Comparison of ENCODE assay signal across 27 cellular contexts in genomic region chr11:103883291-103883690, GRCh38.
"Had no signal": no experiment of that assay in that cellular context is flagged by ENCODE, and none has a peak within 500 bp of the region (broad histone marks: within the 10 kb centered on the region; RNA-seq: fewer than 3 reads in every experiment).

No MANE protein-coding gene starts in this region.

- H3K4me3 ChIP-seq: stomach, suprapubic skin, testis, thoracic aorta, thyroid gland, tibial artery, tibial nerve, transverse colon, upper lobe of left lung, upper lobe of right lung, uterus, vagina had no signal

- H3K27ac Mint-ChIP-seq: stimulated activated effector memory CD8-positive, alpha-beta T cell treated with anti-CD3 and anti-CD28 coated beads, Interleukin-12 subunit alpha, Interleukin-12 subunit beta, amount 100 ng/mL, for 72 hours; stimulated activated memory B cell treated with anti-CD40 and anti-IgM and Interleukin-4, amounts not matched to agents 10 μg/mL and 1 μg/mL and 100 μg/mL, for 72 hours; stimulated activated naive B cell treated with anti-CD40 and anti-IgM and Interleukin-4, amounts not matched to agents 10 μg/mL and 1 μg/mL and 100 μg/mL, for 72 hours; stimulated activated naive CD8-positive, alpha-beta T cell treated with anti-CD3 and anti-CD28 coated beads, Interleukin-15, amount 100 ng/mL, for 72 hours; stimulated activated naive CD8-positive, alpha-beta T cell treated with anti-CD3 and anti-CD28 coated beads, Interleukin-15, Interleukin-2, amounts not matched to agents 100 ng/mL and 50 ng/mL, for 24 hours; type B pancreatic cell had no signal

- H3K9me3 ChIP-seq: stomach, suprapubic skin, testis, thoracic aorta, thyroid gland, tibial artery, tibial nerve, transverse colon, upper lobe of left lung, upper lobe of right lung, uterus, vagina had no signal

- H3K36me3 Mint-ChIP-seq: stimulated activated effector memory CD8-positive, alpha-beta T cell treated with anti-CD3 and anti-CD28 coated beads, Interleukin-12 subunit alpha, Interleukin-12 subunit beta, amount 100 ng/mL, for 72 hours; stimulated activated memory B cell treated with anti-CD40 and anti-IgM and Interleukin-4, amounts not matched to agents 10 μg/mL and 1 μg/mL and 100 μg/mL, for 72 hours; stimulated activated naive B cell treated with anti-CD40 and anti-IgM and Interleukin-4, amounts not matched to agents 10 μg/mL and 1 μg/mL and 100 μg/mL, for 72 hours; type B pancreatic cell had no signal

- H3K4me1 ChIP-seq: testis, thyroid gland, transverse colon, upper lobe of left lung, uterus, vagina had no signal

- H3K27me3 ChIP-seq: stomach, suprapubic skin, testis, thyroid gland, tibial artery, tibial nerve, transverse colon, upper lobe of left lung, upper lobe of right lung, uterus, vagina had no signal

- H3K4me1 Mint-ChIP-seq: stimulated activated effector memory CD8-positive, alpha-beta T cell treated with anti-CD3 and anti-CD28 coated beads, Interleukin-12 subunit alpha, Interleukin-12 subunit beta, amount 100 ng/mL, for 72 hours; stimulated activated memory B cell treated with anti-CD40 and anti-IgM and Interleukin-4, amounts not matched to agents 10 μg/mL and 1 μg/mL and 100 μg/mL, for 72 hours; stimulated activated naive CD8-positive, alpha-beta T cell treated with anti-CD3 and anti-CD28 coated beads, Interleukin-15, amount 100 ng/mL, for 72 hours had no signal

- DNase-seq: stimulated activated CD4-positive, alpha-beta T cell treated with anti-CD3 and anti-CD28 coated beads, Interleukin-2, amount 100 ng/mL, for 48 hours; stimulated activated CD4-positive, alpha-beta T cell treated with anti-CD3 and anti-CD28 coated beads, Interleukin-4, amount 100 ng/mL, for 1 hour; stimulated activated CD4-positive, alpha-beta T cell treated with anti-CD3 and anti-CD28 coated beads, Interleukin-4, amount 100 ng/mL, for 24 hours; stimulated activated CD4-positive, alpha-beta T cell treated with anti-CD3 and anti-CD28 coated beads, Interleukin-4, amount 100 ng/mL, for 4 hours; stimulated activated CD8-positive, alpha-beta memory T cell treated with anti-CD3 and anti-CD28 coated beads, Interleukin-4, amount 100 ng/mL, for 48 hours; stimulated activated naive B cell treated with anti-CD40 and anti-IgM and Interleukin-4, amounts not matched to agents 10 μg/mL and 1 μg/mL and 100 μg/mL, for 72 hours; stimulated activated naive CD4-positive, alpha-beta T cell; stimulated activated naive CD4-positive, alpha-beta T cell treated with Interleukin-2 at 50 U/mL for 16 hours; stimulated activated naive CD8-positive, alpha-beta T cell treated with anti-CD3 and anti-CD28 coated beads, Interleukin-15, amount 100 ng/mL, for 72 hours; stimulated activated naive CD8-positive, alpha-beta T cell treated with anti-CD3 and anti-CD28 coated beads, Interleukin-15, Interleukin-2, amounts not matched to agents 100 U/mL and 50 U/mL, for 24 hours; stomach; substantia nigra; testis; thyroid gland; tibial artery; transverse colon; upper lobe of left lung; upper lobe of right lung; uterus had no signal

- H3K27me3 Mint-ChIP-seq: stimulated activated naive CD8-positive, alpha-beta T cell treated with anti-CD3 and anti-CD28 coated beads, Interleukin-15, amount 100 ng/mL, for 72 hours; stimulated activated naive CD8-positive, alpha-beta T cell treated with anti-CD3 and anti-CD28 coated beads, Interleukin-15, Interleukin-2, amounts not matched to agents 100 ng/mL and 50 ng/mL, for 24 hours; type B pancreatic cell had no signal

- H3K9me3 Mint-ChIP-seq: stimulated activated memory B cell treated with anti-CD40 and anti-IgM and Interleukin-4, amounts not matched to agents 10 μg/mL and 1 μg/mL and 100 μg/mL, for 72 hours; stimulated activated naive B cell treated with anti-CD40 and anti-IgM and Interleukin-4, amounts not matched to agents 10 μg/mL and 1 μg/mL and 100 μg/mL, for 72 hours; stimulated activated naive CD8-positive, alpha-beta T cell treated with anti-CD3 and anti-CD28 coated beads, Interleukin-15, amount 100 ng/mL, for 72 hours had no signal

- H3K27ac ChIP-seq: stomach, suprapubic skin, testis, thyroid gland, tibial nerve, transverse colon, upper lobe of left lung, upper lobe of right lung, uterus, vagina had no signal

- H3K4me3 Mint-ChIP-seq: stimulated activated effector memory CD8-positive, alpha-beta T cell treated with anti-CD3 and anti-CD28 coated beads, Interleukin-12 subunit alpha, Interleukin-12 subunit beta, amount 100 ng/mL, for 72 hours; stimulated activated memory B cell treated with anti-CD40 and anti-IgM and Interleukin-4, amounts not matched to agents 10 μg/mL and 1 μg/mL and 100 μg/mL, for 72 hours; stimulated activated naive B cell treated with anti-CD40 and anti-IgM and Interleukin-4, amounts not matched to agents 10 μg/mL and 1 μg/mL and 100 μg/mL, for 72 hours; stimulated activated naive CD8-positive, alpha-beta T cell treated with anti-CD3 and anti-CD28 coated beads, Interleukin-15, amount 100 ng/mL, for 72 hours; stimulated activated naive CD8-positive, alpha-beta T cell treated with anti-CD3 and anti-CD28 coated beads, Interleukin-15, Interleukin-2, amounts not matched to agents 100 ng/mL and 50 ng/mL, for 24 hours; type B pancreatic cell had no signal

- ATAC-seq: stimulated activated effector memory CD8-positive, alpha-beta T cell treated with anti-CD3 and anti-CD28 coated beads, Interleukin-12 subunit alpha, Interleukin-12 subunit beta, amount 100 ng/mL, for 72 hours; stimulated activated memory B cell treated with anti-CD40 and anti-IgM and Interleukin-4, amounts not matched to agents 10 μg/mL and 1 μg/mL and 100 μg/mL, for 72 hours; stimulated activated naive B cell treated with anti-CD40 and anti-IgM and Interleukin-4, amounts not matched to agents 10 μg/mL and 1 μg/mL and 100 μg/mL, for 72 hours; stimulated activated naive CD8-positive, alpha-beta T cell treated with anti-CD3 and anti-CD28 coated beads, Interleukin-15, amount 100 ng/mL, for 72 hours; stimulated activated naive CD8-positive, alpha-beta T cell treated with anti-CD3 and anti-CD28 coated beads, Interleukin-15, Interleukin-2, amounts not matched to agents 100 U/mL and 50 U/mL, for 24 hours; upper lobe of right lung had no signal

- H3K36me3 ChIP-seq: stomach, suprapubic skin, thoracic aorta, thyroid gland, tibial artery, tibial nerve, transverse colon, upper lobe of left lung, upper lobe of right lung, uterus, vagina had no signal
